1 cellular context compared by ENCODE assay signal in the genomic region with DNA sequence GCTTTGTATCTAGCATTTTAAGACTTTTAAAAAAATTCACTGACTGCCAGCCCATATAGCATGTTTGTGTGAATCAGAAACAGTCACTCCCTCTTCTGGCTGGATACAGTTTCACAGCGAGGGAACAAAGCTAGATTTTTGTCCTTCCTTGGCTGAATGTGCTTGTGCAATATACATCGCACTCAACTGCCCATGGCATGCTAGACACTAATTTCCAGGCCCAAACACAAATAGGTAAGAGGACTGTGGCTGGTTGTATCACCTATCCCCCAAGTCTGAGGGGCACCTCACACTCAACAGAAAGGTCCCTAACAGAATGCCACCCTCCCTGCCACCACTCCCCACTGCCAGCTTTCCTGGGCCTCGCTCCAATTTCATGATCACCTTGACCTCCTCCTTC.
TF ChIP-seq lines count a peak whose summit lies in the region.

No MANE protein-coding gene starts in this region.

TF ChIP-seq in endothelial cell of umbilical vein, 7 proteins besides CTCF, POLR2A, EP300 and RAD21:
- TF ChIP-seq, protein P1, sequence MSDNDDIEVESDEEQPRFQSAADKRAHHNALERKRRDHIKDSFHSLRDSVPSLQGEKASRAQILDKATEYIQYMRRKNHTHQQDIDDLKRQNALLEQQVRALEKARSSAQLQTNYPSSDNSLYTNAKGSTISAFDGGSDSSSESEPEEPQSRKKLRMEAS (IDR thresholded peaks at IDR 0.05; ENCODE audit: insufficient read depth, insufficient read length): no peak
- TF ChIP-seq JUN (IDR thresholded peaks at IDR 0.05; ENCODE audit: borderline replicate concordance, insufficient read depth, insufficient read length, low read depth) (no peak), MYC (IDR thresholded peaks at IDR 0.05; ENCODE audit: low read depth, low read length) (no peak), GATA2 (IDR thresholded peaks at IDR 0.05; ENCODE audit: insufficient read depth, insufficient read length, low read depth, low read length) (no peak), EZH2 (IDR thresholded peaks at IDR 0.05; ENCODE audit: borderline replicate concordance, low read depth, low read length, severe bottlenecking) (no peak), POLR2AphosphoS5 (IDR thresholded peaks at IDR 0.05; ENCODE audit: insufficient read depth, low read depth, low read length) (no peak), FOS (IDR thresholded peaks at IDR 0.05; ENCODE audit: borderline replicate concordance, insufficient read depth, low read length) (no peak)
